1 cellular context compared by ENCODE assay signal in the genomic region with DNA sequence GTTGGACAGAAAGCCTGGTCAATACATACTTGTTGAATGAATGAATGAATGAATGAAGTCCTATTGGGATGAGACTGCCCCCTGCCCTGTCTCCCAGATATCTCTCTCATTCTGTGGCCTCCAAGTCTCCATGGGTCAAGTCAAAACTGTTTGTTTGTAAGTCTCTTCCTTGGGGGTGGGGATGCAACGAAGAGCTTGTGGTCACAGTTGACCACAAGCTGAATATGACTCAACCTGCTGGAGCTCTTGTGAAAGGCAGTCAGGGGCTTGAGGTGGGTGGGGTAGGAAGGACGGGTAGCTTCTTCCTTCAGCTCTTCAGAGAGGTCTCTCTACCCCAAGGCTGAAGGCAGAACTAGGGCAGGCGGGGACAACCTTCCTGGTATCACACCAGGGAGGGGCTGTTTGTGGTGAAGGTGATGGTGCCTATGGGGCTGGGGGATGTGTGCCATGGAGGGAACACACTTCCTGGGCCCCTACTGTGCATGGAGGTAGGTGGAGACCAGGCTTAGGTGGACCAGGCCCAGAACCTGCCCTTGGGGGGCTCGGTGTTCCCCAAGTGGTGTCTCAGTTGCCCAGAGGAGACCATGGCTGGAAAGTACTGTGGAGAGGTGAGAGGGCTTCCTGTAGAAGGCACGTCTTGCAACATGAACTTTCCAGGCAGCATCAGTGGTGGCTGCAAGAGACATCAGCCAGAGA.
TF ChIP-seq lines count a peak whose summit lies in the region.

No MANE protein-coding gene starts in this region.

TF ChIP-seq in K562, 482 proteins besides CTCF, POLR2A, EP300 and RAD21 (continued from another document and continues in another):
- TF ChIP-seq, protein P1, sequence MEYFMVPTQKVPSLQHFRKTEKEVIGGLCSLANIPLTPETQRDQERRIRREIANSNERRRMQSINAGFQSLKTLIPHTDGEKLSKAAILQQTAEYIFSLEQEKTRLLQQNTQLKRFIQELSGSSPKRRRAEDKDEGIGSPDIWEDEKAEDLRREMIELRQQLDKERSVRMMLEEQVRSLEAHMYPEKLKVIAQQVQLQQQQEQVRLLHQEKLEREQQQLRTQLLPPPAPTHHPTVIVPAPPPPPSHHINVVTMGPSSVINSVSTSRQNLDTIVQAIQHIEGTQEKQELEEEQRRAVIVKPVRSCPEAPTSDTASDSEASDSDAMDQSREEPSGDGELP (CRISPR knock-in tag; IDR thresholded peaks at IDR 0.05; ENCODE audit: borderline replicate concordance) = peak; percentile 19; the same call in 1 of the 2 replicates
- TF ChIP-seq, protein P2, sequence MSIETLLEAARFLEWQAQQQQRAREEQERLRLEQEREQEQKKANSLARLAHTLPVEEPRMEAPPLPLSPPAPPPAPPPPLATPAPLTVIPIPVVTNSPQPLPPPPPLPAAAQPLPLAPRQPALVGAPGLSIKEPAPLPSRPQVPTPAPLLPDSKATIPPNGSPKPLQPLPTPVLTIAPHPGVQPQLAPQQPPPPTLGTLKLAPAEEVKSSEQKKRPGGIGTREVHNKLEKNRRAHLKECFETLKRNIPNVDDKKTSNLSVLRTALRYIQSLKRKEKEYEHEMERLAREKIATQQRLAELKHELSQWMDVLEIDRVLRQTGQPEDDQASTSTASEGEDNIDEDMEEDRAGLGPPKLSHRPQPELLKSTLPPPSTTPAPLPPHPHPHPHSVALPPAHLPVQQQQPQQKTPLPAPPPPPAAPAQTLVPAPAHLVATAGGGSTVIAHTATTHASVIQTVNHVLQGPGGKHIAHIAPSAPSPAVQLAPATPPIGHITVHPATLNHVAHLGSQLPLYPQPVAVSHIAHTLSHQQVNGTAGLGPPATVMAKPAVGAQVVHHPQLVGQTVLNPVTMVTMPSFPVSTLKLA (conservative IDR thresholded peaks at IDR 0.05) = 0 out of 4 replicates have a peak, but pooled peaks of 1 of the 2 experiments have one; percentile 24
- TF ChIP-seq SMARCC2 (IDR thresholded peaks at IDR 0.05; ENCODE audit: low read depth) (0 out of 2 replicates have a peak, but pooled peaks have one; percentile 37), ZC3H11A (IDR thresholded peaks at IDR 0.05; ENCODE audit: low read depth, low read length) (no peak), MAFG (tag; conservative IDR thresholded peaks at IDR 0.05) (no peak), DACH1 (IDR thresholded peaks at IDR 0.05; ENCODE audit: partially characterized antibody) (no peak), BRCA1 (IDR thresholded peaks at IDR 0.05) (no peak), BRCA1 (CRISPR knock-in tag; IDR thresholded peaks at IDR 0.05) (no peak), DPF2 (IDR thresholded peaks at IDR 0.05) (peak; percentile 84), NR4A1 (CRISPR knock-in tag; IDR thresholded peaks at IDR 0.05) (no peak), NR4A1 (tag; IDR thresholded peaks at IDR 0.05) (no peak), ZBTB17 (CRISPR knock-in tag; IDR thresholded peaks at IDR 0.05) (0 out of 2 replicates have a peak, but pooled peaks have one; percentile 24), SOX6 (IDR thresholded peaks at IDR 0.05) (peak; percentile 72), FOXA3 (CRISPR knock-in tag; conservative IDR thresholded peaks at IDR 0.05 in 1 of 2, IDR thresholded peaks at IDR 0.05 in 1 of 2) (peak in 1 of 2 experiments; percentile 9; a peak in 2 of 4 replicates), OTX1 (CRISPR knock-in tag; IDR thresholded peaks at IDR 0.05) (0 out of 2 replicates have a peak, but pooled peaks have one; percentile 68), GATA2 (CRISPR knock-in tag; IDR thresholded peaks at IDR 0.05) (no peak), ESRRA (IDR thresholded peaks at IDR 0.05; ENCODE audit: borderline replicate concordance, low read depth) (peak; percentile 98), NR2C1 (IDR thresholded peaks at IDR 0.05) (no peak), NR2C1 (tag; IDR thresholded peaks at IDR 0.05) (no peak), ZC3H8 (IDR thresholded peaks at IDR 0.05) (no peak), HDAC1 (IDR thresholded peaks at IDR 0.05) (0 out of 4 replicates have a peak, but pooled peaks of 1 of the 2 experiments have one; percentile 27), ELF4 (CRISPR knock-in tag; IDR thresholded peaks at IDR 0.05) (0 out of 2 replicates have a peak, but pooled peaks have one; percentile 80), CBFA2T2 (conservative IDR thresholded peaks at IDR 0.05) (peak; percentile 21; the same call in 1 of the 2 replicates), RCOR1 (IDR thresholded peaks at IDR 0.05; ENCODE audit: borderline replicate concordance in 1 of 2, low read depth in 2 of 2, low read length in 2 of 2) (peak in 1 of 2 experiments; percentile 88; a peak in 2 of 4 replicates), EHMT2 (IDR thresholded peaks at IDR 0.05) (peak; percentile 33; the same call in 1 of the 2 replicates), DIDO1 (tag; IDR thresholded peaks at IDR 0.05; ENCODE audit: low read depth) (no peak), ZNF3 (CRISPR knock-in tag; IDR thresholded peaks at IDR 0.05) (no peak), RBM22 (IDR thresholded peaks at IDR 0.05; ENCODE audit: low read depth, low read length, poor library complexity, severe bottlenecking) (no peak), SIRT6 (IDR thresholded peaks at IDR 0.05; ENCODE audit: low read depth, low read length) (no peak), NCOA6 (IDR thresholded peaks at IDR 0.05) (no peak), BHLHE40 (IDR thresholded peaks at IDR 0.05; ENCODE audit: low read length) (peak; percentile 29; the same call in 1 of the 2 replicates), RFX5 (IDR thresholded peaks at IDR 0.05; ENCODE audit: low read depth, low read length) (no peak), MEF2D (tag; conservative IDR thresholded peaks at IDR 0.05; ENCODE audit: low read depth) (0 out of 2 replicates have a peak, but pooled peaks have one; percentile 15), ZNF561 (CRISPR knock-in tag; conservative IDR thresholded peaks at IDR 0.05) (no peak), HMGN3 (IDR thresholded peaks at IDR 0.05; ENCODE audit: borderline replicate concordance, extremely low read depth, insufficient read length, low read depth, low read length) (no peak), ZNF282 (CRISPR knock-in tag; IDR thresholded peaks at IDR 0.05) (no peak), ZBTB8A (IDR thresholded peaks at IDR 0.05; ENCODE audit: partially characterized antibody) (no peak), ZNF431 (CRISPR knock-in tag; IDR thresholded peaks at IDR 0.05) (no peak), CHD1 (IDR thresholded peaks at IDR 0.05; ENCODE audit: low read length) (no peak), SP1 (CRISPR knock-in tag; IDR thresholded peaks at IDR 0.05) (no peak), TAF15 (IDR thresholded peaks at IDR 0.05; ENCODE audit: low read depth, low read length) (no peak), NBN (IDR thresholded peaks at IDR 0.05; ENCODE audit: low read depth) (peak; percentile 39; the same call in 1 of the 2 replicates), ETV1 (tag; conservative IDR thresholded peaks at IDR 0.05; ENCODE audit: low read depth) (peak; percentile 51; the same call in 1 of the 2 replicates), ZNF175 (CRISPR knock-in tag; IDR thresholded peaks at IDR 0.05; ENCODE audit: low read depth) (no peak), ARID1B (IDR thresholded peaks at IDR 0.05) (peak; percentile 84), ZNF134 (CRISPR knock-in tag; conservative IDR thresholded peaks at IDR 0.05) (no peak), HDGF (IDR thresholded peaks at IDR 0.05) (no peak), ZNF41 (CRISPR knock-in tag; conservative IDR thresholded peaks at IDR 0.05) (no peak), ZNF23 (CRISPR knock-in tag; IDR thresholded peaks at IDR 0.05) (no peak), WHSC1 (IDR thresholded peaks at IDR 0.05; ENCODE audit: low read length) (no peak), NFIC (IDR thresholded peaks at IDR 0.05) (no peak), ZNF696 (CRISPR knock-in tag; conservative IDR thresholded peaks at IDR 0.05) (no peak), KLF1 (tag; IDR thresholded peaks at IDR 0.05) (peak; percentile 46; the same call in 1 of the 2 replicates)
- TF ChIP-seq, protein P3, sequence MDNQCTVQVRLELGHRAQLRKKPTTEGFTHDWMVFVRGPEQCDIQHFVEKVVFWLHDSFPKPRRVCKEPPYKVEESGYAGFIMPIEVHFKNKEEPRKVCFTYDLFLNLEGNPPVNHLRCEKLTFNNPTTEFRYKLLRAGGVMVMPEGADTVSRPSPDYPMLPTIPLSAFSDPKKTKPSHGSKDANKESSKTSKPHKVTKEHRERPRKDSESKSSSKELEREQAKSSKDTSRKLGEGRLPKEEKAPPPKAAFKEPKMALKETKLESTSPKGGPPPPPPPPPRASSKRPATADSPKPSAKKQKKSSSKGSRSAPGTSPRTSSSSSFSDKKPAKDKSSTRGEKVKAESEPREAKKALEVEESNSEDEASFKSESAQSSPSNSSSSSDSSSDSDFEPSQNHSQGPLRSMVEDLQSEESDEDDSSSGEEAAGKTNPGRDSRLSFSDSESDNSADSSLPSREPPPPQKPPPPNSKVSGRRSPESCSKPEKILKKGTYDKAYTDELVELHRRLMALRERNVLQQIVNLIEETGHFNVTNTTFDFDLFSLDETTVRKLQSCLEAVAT (IDR thresholded peaks at IDR 0.05) = peak in 1 of 2 experiments; percentile 98; a peak in 2 of 4 replicates
- TF ChIP-seq, protein P4, sequence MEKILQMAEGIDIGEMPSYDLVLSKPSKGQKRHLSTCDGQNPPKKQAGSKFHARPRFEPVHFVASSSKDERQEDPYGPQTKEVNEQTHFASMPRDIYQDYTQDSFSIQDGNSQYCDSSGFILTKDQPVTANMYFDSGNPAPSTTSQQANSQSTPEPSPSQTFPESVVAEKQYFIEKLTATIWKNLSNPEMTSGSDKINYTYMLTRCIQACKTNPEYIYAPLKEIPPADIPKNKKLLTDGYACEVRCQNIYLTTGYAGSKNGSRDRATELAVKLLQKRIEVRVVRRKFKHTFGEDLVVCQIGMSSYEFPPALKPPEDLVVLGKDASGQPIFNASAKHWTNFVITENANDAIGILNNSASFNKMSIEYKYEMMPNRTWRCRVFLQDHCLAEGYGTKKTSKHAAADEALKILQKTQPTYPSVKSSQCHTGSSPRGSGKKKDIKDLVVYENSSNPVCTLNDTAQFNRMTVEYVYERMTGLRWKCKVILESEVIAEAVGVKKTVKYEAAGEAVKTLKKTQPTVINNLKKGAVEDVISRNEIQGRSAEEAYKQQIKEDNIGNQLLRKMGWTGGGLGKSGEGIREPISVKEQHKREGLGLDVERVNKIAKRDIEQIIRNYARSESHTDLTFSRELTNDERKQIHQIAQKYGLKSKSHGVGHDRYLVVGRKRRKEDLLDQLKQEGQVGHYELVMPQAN (IDR thresholded peaks at IDR 0.05; ENCODE audit: borderline replicate concordance) = no peak
- TF ChIP-seq, protein P5, sequence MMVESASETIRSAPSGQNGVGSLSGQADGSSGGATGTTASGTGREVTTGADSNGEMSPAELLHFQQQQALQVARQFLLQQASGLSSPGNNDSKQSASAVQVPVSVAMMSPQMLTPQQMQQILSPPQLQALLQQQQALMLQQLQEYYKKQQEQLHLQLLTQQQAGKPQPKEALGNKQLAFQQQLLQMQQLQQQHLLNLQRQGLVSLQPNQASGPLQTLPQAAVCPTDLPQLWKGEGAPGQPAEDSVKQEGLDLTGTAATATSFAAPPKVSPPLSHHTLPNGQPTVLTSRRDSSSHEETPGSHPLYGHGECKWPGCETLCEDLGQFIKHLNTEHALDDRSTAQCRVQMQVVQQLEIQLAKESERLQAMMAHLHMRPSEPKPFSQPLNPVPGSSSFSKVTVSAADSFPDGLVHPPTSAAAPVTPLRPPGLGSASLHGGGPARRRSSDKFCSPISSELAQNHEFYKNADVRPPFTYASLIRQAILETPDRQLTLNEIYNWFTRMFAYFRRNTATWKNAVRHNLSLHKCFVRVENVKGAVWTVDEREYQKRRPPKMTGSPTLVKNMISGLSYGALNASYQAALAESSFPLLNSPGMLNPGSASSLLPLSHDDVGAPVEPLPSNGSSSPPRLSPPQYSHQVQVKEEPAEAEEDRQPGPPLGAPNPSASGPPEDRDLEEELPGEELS (CRISPR knock-in tag; IDR thresholded peaks at IDR 0.05; ENCODE audit: borderline replicate concordance) = no peak
- TF ChIP-seq, protein P6, sequence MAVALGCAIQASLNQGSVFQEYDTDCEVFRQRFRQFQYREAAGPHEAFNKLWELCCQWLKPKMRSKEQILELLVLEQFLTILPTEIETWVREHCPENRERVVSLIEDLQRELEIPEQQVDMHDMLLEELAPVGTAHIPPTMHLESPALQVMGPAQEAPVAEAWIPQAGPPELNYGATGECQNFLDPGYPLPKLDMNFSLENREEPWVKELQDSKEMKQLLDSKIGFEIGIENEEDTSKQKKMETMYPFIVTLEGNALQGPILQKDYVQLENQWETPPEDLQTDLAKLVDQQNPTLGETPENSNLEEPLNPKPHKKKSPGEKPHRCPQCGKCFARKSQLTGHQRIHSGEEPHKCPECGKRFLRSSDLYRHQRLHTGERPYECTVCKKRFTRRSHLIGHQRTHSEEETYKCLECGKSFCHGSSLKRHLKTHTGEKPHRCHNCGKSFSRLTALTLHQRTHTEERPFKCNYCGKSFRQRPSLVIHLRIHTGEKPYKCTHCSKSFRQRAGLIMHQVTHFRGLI (CRISPR knock-in tag; IDR thresholded peaks at IDR 0.05) = no peak
- TF ChIP-seq, protein P7, sequence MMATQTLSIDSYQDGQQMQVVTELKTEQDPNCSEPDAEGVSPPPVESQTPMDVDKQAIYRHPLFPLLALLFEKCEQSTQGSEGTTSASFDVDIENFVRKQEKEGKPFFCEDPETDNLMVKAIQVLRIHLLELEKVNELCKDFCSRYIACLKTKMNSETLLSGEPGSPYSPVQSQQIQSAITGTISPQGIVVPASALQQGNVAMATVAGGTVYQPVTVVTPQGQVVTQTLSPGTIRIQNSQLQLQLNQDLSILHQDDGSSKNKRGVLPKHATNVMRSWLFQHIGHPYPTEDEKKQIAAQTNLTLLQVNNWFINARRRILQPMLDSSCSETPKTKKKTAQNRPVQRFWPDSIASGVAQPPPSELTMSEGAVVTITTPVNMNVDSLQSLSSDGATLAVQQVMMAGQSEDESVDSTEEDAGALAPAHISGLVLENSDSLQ (IDR thresholded peaks at IDR 0.05) = peak; percentile 28; the same call in 1 of the 2 replicates
- TF ChIP-seq, protein P8, sequence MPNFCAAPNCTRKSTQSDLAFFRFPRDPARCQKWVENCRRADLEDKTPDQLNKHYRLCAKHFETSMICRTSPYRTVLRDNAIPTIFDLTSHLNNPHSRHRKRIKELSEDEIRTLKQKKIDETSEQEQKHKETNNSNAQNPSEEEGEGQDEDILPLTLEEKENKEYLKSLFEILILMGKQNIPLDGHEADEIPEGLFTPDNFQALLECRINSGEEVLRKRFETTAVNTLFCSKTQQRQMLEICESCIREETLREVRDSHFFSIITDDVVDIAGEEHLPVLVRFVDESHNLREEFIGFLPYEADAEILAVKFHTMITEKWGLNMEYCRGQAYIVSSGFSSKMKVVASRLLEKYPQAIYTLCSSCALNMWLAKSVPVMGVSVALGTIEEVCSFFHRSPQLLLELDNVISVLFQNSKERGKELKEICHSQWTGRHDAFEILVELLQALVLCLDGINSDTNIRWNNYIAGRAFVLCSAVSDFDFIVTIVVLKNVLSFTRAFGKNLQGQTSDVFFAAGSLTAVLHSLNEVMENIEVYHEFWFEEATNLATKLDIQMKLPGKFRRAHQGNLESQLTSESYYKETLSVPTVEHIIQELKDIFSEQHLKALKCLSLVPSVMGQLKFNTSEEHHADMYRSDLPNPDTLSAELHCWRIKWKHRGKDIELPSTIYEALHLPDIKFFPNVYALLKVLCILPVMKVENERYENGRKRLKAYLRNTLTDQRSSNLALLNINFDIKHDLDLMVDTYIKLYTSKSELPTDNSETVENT (CRISPR knock-in tag; IDR thresholded peaks at IDR 0.05) = no peak
